In the genomic region with DNA sequence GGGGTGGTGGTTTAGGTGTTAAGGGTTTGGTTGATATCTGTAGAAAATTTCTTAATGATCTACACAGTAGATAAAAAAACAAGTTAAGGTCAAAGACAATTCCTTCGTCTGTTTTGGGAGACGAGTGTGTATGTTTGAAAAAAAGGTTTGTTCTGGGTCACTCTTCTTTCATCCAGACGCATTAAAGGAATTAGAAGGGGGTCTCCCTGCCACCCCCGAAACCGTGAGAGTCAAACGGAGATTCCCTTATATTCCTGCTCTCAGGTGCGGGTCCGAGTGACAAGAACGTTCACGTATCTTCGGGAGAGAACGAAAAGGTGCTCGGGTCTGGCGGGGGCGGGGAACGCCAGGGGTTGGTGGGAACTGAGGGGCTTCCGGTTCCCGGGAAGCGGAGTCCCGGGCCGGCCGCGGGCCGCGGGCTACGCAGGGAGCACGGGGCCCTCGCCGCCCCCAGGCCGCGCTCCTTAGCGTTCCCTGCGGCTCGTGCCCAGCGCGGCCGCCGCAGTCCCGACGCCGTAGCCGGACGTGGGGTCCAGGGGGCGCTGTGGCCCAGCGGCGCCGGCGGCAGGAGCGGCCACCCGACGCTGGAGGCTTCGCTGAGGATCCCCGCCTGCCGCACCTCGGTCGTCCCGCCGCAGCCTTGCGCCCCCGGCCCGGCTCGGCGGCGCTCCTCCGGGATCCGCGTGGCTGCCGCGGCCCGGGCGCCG, we compare ENCODE assay signal across 1 cellular context.
TF ChIP-seq lines count a peak whose summit lies in the region.

A gene with protein sequence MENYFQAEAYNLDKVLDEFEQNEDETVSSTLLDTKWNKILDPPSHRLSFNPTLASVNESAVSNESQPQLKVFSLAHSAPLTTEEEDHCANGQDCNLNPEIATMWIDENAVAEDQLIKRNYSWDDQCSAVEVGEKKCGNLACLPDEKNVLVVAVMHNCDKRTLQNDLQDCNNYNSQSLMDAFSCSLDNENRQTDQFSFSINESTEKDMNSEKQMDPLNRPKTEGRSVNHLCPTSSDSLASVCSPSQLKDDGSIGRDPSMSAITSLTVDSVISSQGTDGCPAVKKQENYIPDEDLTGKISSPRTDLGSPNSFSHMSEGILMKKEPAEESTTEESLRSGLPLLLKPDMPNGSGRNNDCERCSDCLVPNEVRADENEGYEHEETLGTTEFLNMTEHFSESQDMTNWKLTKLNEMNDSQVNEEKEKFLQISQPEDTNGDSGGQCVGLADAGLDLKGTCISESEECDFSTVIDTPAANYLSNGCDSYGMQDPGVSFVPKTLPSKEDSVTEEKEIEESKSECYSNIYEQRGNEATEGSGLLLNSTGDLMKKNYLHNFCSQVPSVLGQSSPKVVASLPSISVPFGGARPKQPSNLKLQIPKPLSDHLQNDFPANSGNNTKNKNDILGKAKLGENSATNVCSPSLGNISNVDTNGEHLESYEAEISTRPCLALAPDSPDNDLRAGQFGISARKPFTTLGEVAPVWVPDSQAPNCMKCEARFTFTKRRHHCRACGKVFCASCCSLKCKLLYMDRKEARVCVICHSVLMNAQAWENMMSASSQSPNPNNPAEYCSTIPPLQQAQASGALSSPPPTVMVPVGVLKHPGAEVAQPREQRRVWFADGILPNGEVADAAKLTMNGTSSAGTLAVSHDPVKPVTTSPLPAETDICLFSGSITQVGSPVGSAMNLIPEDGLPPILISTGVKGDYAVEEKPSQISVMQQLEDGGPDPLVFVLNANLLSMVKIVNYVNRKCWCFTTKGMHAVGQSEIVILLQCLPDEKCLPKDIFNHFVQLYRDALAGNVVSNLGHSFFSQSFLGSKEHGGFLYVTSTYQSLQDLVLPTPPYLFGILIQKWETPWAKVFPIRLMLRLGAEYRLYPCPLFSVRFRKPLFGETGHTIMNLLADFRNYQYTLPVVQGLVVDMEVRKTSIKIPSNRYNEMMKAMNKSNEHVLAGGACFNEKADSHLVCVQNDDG (N-terminal part only) (plus strand): TSS at position 577 of the 707 bp plus-strand sequence. CDS start 91,118 bp downstream, outside the sequence.

TF ChIP-seq in K562, 482 proteins besides CTCF, POLR2A, EP300 and RAD21 (continued from another document and continues in another):
- TF ChIP-seq ZNF518B (CRISPR knock-in tag; IDR thresholded peaks at IDR 0.05) (no peak), TFAM (CRISPR knock-in tag; conservative IDR thresholded peaks at IDR 0.05) (no peak), LEF1 (IDR thresholded peaks at IDR 0.05) (no peak), HNRNPLL (IDR thresholded peaks at IDR 0.05; ENCODE audit: low read depth, low read length, poor library complexity, severe bottlenecking) (peak; percentile 83), PTRF (tag; IDR thresholded peaks at IDR 0.05) (no peak), HNRNPUL1 (IDR thresholded peaks at IDR 0.05; ENCODE audit: low read length) (no peak), TRIM25 (IDR thresholded peaks at IDR 0.05; ENCODE audit: borderline replicate concordance) (peak; percentile 65; the same call in 1 of the 2 replicates), HSF4 (CRISPR knock-in tag; IDR thresholded peaks at IDR 0.05; ENCODE audit: borderline replicate concordance) (no peak), UBTF (IDR thresholded peaks at IDR 0.05; ENCODE audit: borderline replicate concordance in 1 of 2, low read depth in 2 of 2, low read length in 2 of 2) (peak; percentile 99 to 100), ZNF133 (CRISPR knock-in tag; IDR thresholded peaks at IDR 0.05) (no peak), PRPF4 (IDR thresholded peaks at IDR 0.05; ENCODE audit: insufficient read depth, low read depth, low read length, poor library complexity, severe bottlenecking) (no peak), ZBTB40 (IDR thresholded peaks at IDR 0.05) (peak; percentile 64), ZBTB40 (CRISPR knock-in tag; IDR thresholded peaks at IDR 0.05) (no peak), ZBTB1 (CRISPR knock-in tag; IDR thresholded peaks at IDR 0.05; ENCODE audit: borderline replicate concordance, low read depth) (no peak), CHD2 (IDR thresholded peaks at IDR 0.05; ENCODE audit: low read depth, low read length) (no peak), HEY1 (CRISPR knock-in tag; IDR thresholded peaks at IDR 0.05; ENCODE audit: borderline replicate concordance) (no peak), SIN3B (IDR thresholded peaks at IDR 0.05; ENCODE audit: low read depth) (peak; percentile 79), SMARCC2 (IDR thresholded peaks at IDR 0.05; ENCODE audit: low read depth) (no peak), GATAD2A (IDR thresholded peaks at IDR 0.05) (no peak), ZNF165 (CRISPR knock-in tag; IDR thresholded peaks at IDR 0.05; ENCODE audit: borderline replicate concordance) (no peak), FOXP1 (CRISPR knock-in tag; IDR thresholded peaks at IDR 0.05) (no peak), ERF (CRISPR knock-in tag; IDR thresholded peaks at IDR 0.05) (no peak), SMARCE1 (IDR thresholded peaks at IDR 0.05) (0 out of 2 replicates have a peak, but pooled peaks have one; percentile 7), RBM17 (IDR thresholded peaks at IDR 0.05; ENCODE audit: borderline replicate concordance, low read depth, low read length) (no peak), ZBTB17 (CRISPR knock-in tag; IDR thresholded peaks at IDR 0.05) (peak; percentile 70; the same call in 1 of the 2 replicates)
- TF ChIP-seq, protein P1, sequence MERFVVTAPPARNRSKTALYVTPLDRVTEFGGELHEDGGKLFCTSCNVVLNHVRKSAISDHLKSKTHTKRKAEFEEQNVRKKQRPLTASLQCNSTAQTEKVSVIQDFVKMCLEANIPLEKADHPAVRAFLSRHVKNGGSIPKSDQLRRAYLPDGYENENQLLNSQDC (CRISPR knock-in tag; IDR thresholded peaks at IDR 0.05), result peak; percentile 52; the same call in 1 of the 2 replicates
- TF ChIP-seq, protein P2, sequence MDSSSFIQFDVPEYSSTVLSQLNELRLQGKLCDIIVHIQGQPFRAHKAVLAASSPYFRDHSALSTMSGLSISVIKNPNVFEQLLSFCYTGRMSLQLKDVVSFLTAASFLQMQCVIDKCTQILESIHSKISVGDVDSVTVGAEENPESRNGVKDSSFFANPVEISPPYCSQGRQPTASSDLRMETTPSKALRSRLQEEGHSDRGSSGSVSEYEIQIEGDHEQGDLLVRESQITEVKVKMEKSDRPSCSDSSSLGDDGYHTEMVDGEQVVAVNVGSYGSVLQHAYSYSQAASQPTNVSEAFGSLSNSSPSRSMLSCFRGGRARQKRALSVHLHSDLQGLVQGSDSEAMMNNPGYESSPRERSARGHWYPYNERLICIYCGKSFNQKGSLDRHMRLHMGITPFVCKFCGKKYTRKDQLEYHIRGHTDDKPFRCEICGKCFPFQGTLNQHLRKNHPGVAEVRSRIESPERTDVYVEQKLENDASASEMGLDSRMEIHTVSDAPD (CRISPR knock-in tag; IDR thresholded peaks at IDR 0.05), result no peak
- TF ChIP-seq, protein P3, sequence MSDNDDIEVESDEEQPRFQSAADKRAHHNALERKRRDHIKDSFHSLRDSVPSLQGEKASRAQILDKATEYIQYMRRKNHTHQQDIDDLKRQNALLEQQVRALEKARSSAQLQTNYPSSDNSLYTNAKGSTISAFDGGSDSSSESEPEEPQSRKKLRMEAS (CRISPR knock-in tag; IDR thresholded peaks at IDR 0.05), result peak; percentile 40; the same call in 1 of the 2 replicates
